26 cellular contexts compared by ENCODE assay signal in the genomic region with DNA sequence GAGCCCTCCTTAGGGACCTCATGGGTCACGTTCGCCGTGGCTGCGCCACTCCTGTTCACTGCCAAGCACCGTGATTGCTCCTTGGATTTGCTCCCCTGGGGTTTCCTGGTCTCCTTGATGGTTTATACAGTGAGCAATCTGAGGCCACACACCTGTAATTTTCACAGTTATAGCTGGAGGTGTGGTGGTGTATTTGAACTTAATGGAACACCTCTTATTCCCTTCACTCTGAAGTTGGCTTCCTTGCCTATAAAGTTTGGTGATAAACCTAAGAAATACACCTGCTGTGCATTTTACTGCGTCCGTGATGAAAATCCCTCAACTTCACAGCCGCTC. TPM values are rescaled to one million over a fixed set of nuclear protein-coding genes. Genes with fewer than 3 reads are reported as not detected.
DNase-seq lines count a peak whose midpoint lies in the region; ATAC-seq, FAIRE-seq and TF ChIP-seq lines count a peak whose summit lies in the region.
"Had no signal": no experiment of that assay in that cellular context is flagged by ENCODE, and none has a peak within 500 bp of the region (broad histone marks: within the 10 kb centered on the region; RNA-seq: fewer than 3 reads in every experiment).

No MANE protein-coding gene starts in this region.

- H3K9me2 ChIP-seq in MM.1S (replicated peaks; ENCODE audit: insufficient read depth, low read length): no peaks in the 10 kb centered on the region

- no peak overlapping the region for H3K14ac ChIP-seq in neuronal stem cell (ENCODE audit: low read length)

- POLR2A ChIA-PET in HepG2 (lab: Yijun Ruan, JAX): interaction anchor here (0.9 to 3.6 kb wide), 7 partner anchors 9 to 331 kb away, joined by 3 to 30 read pairs (median 5); a partner anchor contains a TSS

- no peak for TF ChIP-seq RAD21 in HepG2 (CRISPR knock-in tag; IDR thresholded peaks at IDR 0.05)

- H3K79me2 ChIP-seq in HepG2 (ENCODE audit: insufficient read depth, low read length) (peaks cover 91% of the 10 kb centered on the region), MM.1S (ENCODE audit: low read length) (peaks cover 83% of the 10 kb centered on the region)

- H2AFZ ChIP-seq in HepG2 (ENCODE audit: low read length) (no peak overlapping the region), neuronal stem cell (ENCODE audit: low read length) (no peak overlapping the region), MM.1S (ENCODE audit: low read length) (no peak overlapping the region)
- H2AFZ ChIP-seq: GM23338 had no signal

- no peak overlapping the region for H2BK12ac ChIP-seq in neuronal stem cell (ENCODE audit: low read length)

- peak overlapping the region; percentile 39 to 79 (median 50) for H3K4me3 ChIP-seq in HepG2 (replicated peaks in 1 of 3; ENCODE audit: insufficient read depth in 1 of 3, low read depth in 2 of 3, low read length in 3 of 3)
- H3K4me3 ChIP-seq in right lobe of liver: no peak overlapping the region
- H3K4me3 ChIP-seq in neuronal stem cell (ENCODE audit: low read length in 2 of 2): no peak overlapping the region
- H3K4me3 ChIP-seq in MM.1S (ENCODE audit: low read length): no peak overlapping the region
- H3K4me3 ChIP-seq: A549; BLaER1 treated with 17β-estradiol and CSF1 and Interleukin-3, amounts not matched to agents 10 nM and 100 nM; GM12878; GM23338 had no signal

- in situ Hi-C loops in HepG2 (cut with HindIII; ENCODE audit: extremely low pct_ligation_motif_present, low pct_unique_long_range_greater_than_20kb): loop anchor here (25.0 kb wide), 1 partner anchor 784 kb away; a partner anchor contains a TSS

- FAIRE-seq in HepG2 (lab: Jason Lieb, UNC): no peak
- FAIRE-seq: A549, D721Med, GM12878, GM18507 had no signal

- no peak overlapping the region for H3K18ac ChIP-seq in neuronal stem cell (ENCODE audit: low read length)

- no TSS peak for BruUV-seq in HepG2 (replicated peaks; lab: Mats Ljungman, UMichigan)

- H3K27me3 ChIP-seq in HepG2 (ENCODE audit: control insufficient read depth in 1 of 2, insufficient read depth in 2 of 2, low read length in 2 of 2) (no peaks in the 10 kb centered on the region), right lobe of liver (no peaks in the 10 kb centered on the region), neuronal stem cell (ENCODE audit: control insufficient read depth in 3 of 3, insufficient read depth in 3 of 3, low read depth in 1 of 3, low read length in 3 of 3) (no peaks in the 10 kb centered on the region), MM.1S (replicated peaks; ENCODE audit: insufficient read depth, low read length) (no peaks in the 10 kb centered on the region)
- H3K27me3 ChIP-seq: BE2C; BLaER1 treated with 17β-estradiol and CSF1 and Interleukin-3, amounts not matched to agents 10 nM and 100 nM had no signal

- peaks cover 16% of the 10 kb centered on the region for H3K79me1 ChIP-seq in neuronal stem cell (ENCODE audit: low read depth, low read length)

- 48% methylated on average over 8 of the region's 8 CpGs for WGBS in HepG2 (ENCODE audit: low lambda C conversion rate)
- 89% methylated on average over 4 of the region's 8 CpGs for WGBS in right lobe of liver (ENCODE audit: insufficient coverage, low coverage, low lambda C conversion rate, missing lambda C conversion rate)
- no CpG with 5 or more reads among the region's 8 CpGs for WGBS in neuronal stem cell (ENCODE audit: extremely low coverage in 2 of 2, insufficient read length in 2 of 2, insufficient replicate concordance in 1 of 2), 2 donors

- no peak overlapping the region for H3K4ac ChIP-seq in neuronal stem cell (ENCODE audit: low read length)

- ATAC-seq in HepG2: no peak
- ATAC-seq in right lobe of liver: no peak
- peak; percentile 78 for ATAC-seq in left colon
- ATAC-seq: GM12878, HCT116 had no signal

- H2BK120ac ChIP-seq in neuronal stem cell (ENCODE audit: low read depth, low read length): no peak overlapping the region

- H3K36me3 ChIP-seq in HepG2 (replicated peaks in 1 of 2; ENCODE audit: control insufficient read depth in 1 of 2, insufficient read depth in 2 of 2, low read length in 2 of 2) (peaks cover under 1 to 9% of the 10 kb centered on the region in 2 experiments; a peak in 4 of 5 replicates), right lobe of liver (no peaks in the 10 kb centered on the region), neuronal stem cell (replicated peaks in 1 of 2; ENCODE audit: control insufficient read depth in 2 of 2, insufficient read depth in 2 of 2, low read length in 2 of 2) (peaks cover 2 to 39% of the 10 kb centered on the region in 2 donors), MM.1S (replicated peaks; ENCODE audit: insufficient read depth, low read length) (no peaks in the 10 kb centered on the region)

- H3K9me3 ChIP-seq in HepG2 (ENCODE audit: low read length) (no peaks in the 10 kb centered on the region), right lobe of liver (no peaks in the 10 kb centered on the region), neuronal stem cell (replicated peaks in 1 of 2; ENCODE audit: control insufficient read depth in 2 of 2, insufficient read depth in 1 of 2, low read depth in 1 of 2, low read length in 2 of 2) (no peaks in the 10 kb centered on the region), MM.1S (replicated peaks; ENCODE audit: insufficient read depth, low read length) (no peaks in the 10 kb centered on the region)
- H3K9me3 ChIP-seq: A549; BE2C; BLaER1 treated with 17β-estradiol and CSF1 and Interleukin-3, amounts not matched to agents 10 nM and 100 nM had no signal

- H4K91ac ChIP-seq in neuronal stem cell (ENCODE audit: low read depth, low read length, poor library complexity): no peak overlapping the region

- peak overlapping the region; percentile 72 for H3K9ac ChIP-seq in HepG2 (ENCODE audit: insufficient read depth, low read depth, low read length)
- no peak overlapping the region for H3K9ac ChIP-seq in neuronal stem cell (ENCODE audit: low read depth, low read length, poor library complexity)
- no peak overlapping the region for H3K9ac ChIP-seq in MM.1S (ENCODE audit: low read length)
- H3K9ac ChIP-seq: BLaER1 treated with 17β-estradiol and CSF1 and Interleukin-3, amounts not matched to agents 10 nM and 100 nM had no signal

- no peak overlapping the region for H4K8ac ChIP-seq in neuronal stem cell (ENCODE audit: low read depth, low read length)

- peaks cover 90% of the 10 kb centered on the region for H3K4me1 ChIP-seq in HepG2 (ENCODE audit: insufficient read depth, low read length)
- peaks cover 0 to 8% (median 0%) of the 10 kb centered on the region in 4 donors for H3K4me1 ChIP-seq in right lobe of liver
- no peaks in the 10 kb centered on the region for H3K4me1 ChIP-seq in neuronal stem cell (ENCODE audit: control insufficient read depth in 2 of 2, insufficient read depth in 1 of 2, low read depth in 1 of 2, low read length in 2 of 2)
- H3K4me1 ChIP-seq in MM.1S (ENCODE audit: low read length): peaks cover 7% of the 10 kb centered on the region; the same call in 1 of the 2 replicates
- H3K4me1 ChIP-seq: A549, BE2C had no signal

- no peak overlapping the region for H2BK5ac ChIP-seq in neuronal stem cell (ENCODE audit: low read length)

- H3K4me2 ChIP-seq in HepG2 (ENCODE audit: low read depth, low read length): peak overlapping the region; percentile 100
- no peak overlapping the region for H3K4me2 ChIP-seq in neuronal stem cell (ENCODE audit: insufficient read depth, low read length, poor library complexity, severe bottlenecking)
- no peak overlapping the region for H3K4me2 ChIP-seq in MM.1S (ENCODE audit: low read depth, low read length)
- H3K4me2 ChIP-seq: A549; BLaER1 treated with 17β-estradiol and CSF1 and Interleukin-3, amounts not matched to agents 10 nM and 100 nM; GM23338 had no signal

- H2AK5ac ChIP-seq in neuronal stem cell (ENCODE audit: low read depth, low read length): no peak overlapping the region

- intact Hi-C loops in HepG2 (cut with micrococcal nuclease; ENCODE audit: unreplicated experiment) (loop anchor here (5.0 kb wide), 2 partner anchors 41 to 99 kb away; a partner anchor contains a TSS), right lobe of liver (cut with DNase I) (no loop called here), left colon (cut with DNase I, micrococcal nuclease) (no loop called here)

- no peak for TF ChIP-seq EP300 in HepG2 (IDR thresholded peaks at IDR 0.05; ENCODE audit: low read depth in 2 of 2, low read length in 2 of 2)
- TF ChIP-seq EP300 in HepG2 (CRISPR knock-in tag; IDR thresholded peaks at IDR 0.05; ENCODE audit: borderline replicate concordance): no peak

- no peak overlapping the region for H2BK15ac ChIP-seq in neuronal stem cell (ENCODE audit: low read length)

- TF ChIP-seq POLR2A in HepG2 (IDR thresholded peaks at IDR 0.05; ENCODE audit: insufficient read depth in 1 of 2, low read depth in 2 of 2, low read length in 2 of 2) (no peak), right lobe of liver (IDR thresholded peaks at IDR 0.05) (no peak)

- peaks cover 11% of the 10 kb centered on the region for H4K20me1 ChIP-seq in HepG2 (ENCODE audit: insufficient read depth, low read length)
- no peaks in the 10 kb centered on the region for H4K20me1 ChIP-seq in MM.1S (ENCODE audit: insufficient read depth, low read length)

- H3K27ac ChIP-seq in HepG2 (ENCODE audit: extremely low read length, insufficient read depth, low read length) (peak overlapping the region; percentile 92), right lobe of liver (no peak overlapping the region), neuronal stem cell (replicated peaks; ENCODE audit: low read length) (no peak overlapping the region), MM.1S (ENCODE audit: low read length) (no peak overlapping the region)
- H3K27ac ChIP-seq: A549; BLaER1 treated with 17β-estradiol and CSF1 and Interleukin-3, amounts not matched to agents 10 nM and 100 nM had no signal

- no peak for DNase-seq in HepG2 (ENCODE audit: low spot score)
- no peak for DNase-seq in right lobe of liver
- DNase-seq in left colon: no peak
- DNase-seq in neuronal stem cell (ENCODE audit: low spot score): no peak
- no peak for DNase-seq in NCI-H1694 (lab: John Stamatoyannopoulos, UW)
- no peak for DNase-seq in MM.1S
- no peak for DNase-seq in activated T-cell treated with anti-CD3 and anti-CD28 coated beads, Interleukin-2, amount 50 U/mL, for 48 hours
- DNase-seq: 8988T; ACHN; AML-193; BE2C; CD4-positive, alpha-beta T cell; CD8-positive, alpha-beta memory T cell; DMS 273 treated with DMSO at 0.1 percent for 48 hours; DMS79; EL; GDM1; H9; HFFc6 had no signal

- H3F3A ChIP-seq in MM.1S (ENCODE audit: insufficient read depth, low read length): no peaks in the 10 kb centered on the region

- CTCF ChIA-PET in HepG2 (lab: Yijun Ruan, JAX; ENCODE audit: low intra/inter-chr PET ratio, low total read pairs): interaction anchor here (1.6 kb wide), 1 partner anchor 13 kb away, joined by 5 read pairs; no protein-coding TSS in a partner anchor

- H3K23ac ChIP-seq in neuronal stem cell (ENCODE audit: low read depth, low read length, poor library complexity): peak overlapping the region; percentile 47

- TF ChIP-seq CTCF in HepG2 (CRISPR knock-in tag; IDR thresholded peaks at IDR 0.05): no peak
- TF ChIP-seq CTCF in right lobe of liver (IDR thresholded peaks at IDR 0.05): no peak
- no peak for TF ChIP-seq CTCF in MM.1S (IDR thresholded peaks at IDR 0.05; ENCODE audit: low read length)

RNA-seq across cellular contexts. Expression of a gene that starts 8.4 kb away (rescaled TPM):
- 95.5 and 96.3 TPM in 2 replicates for total RNA-seq in HepG2 (2016; rRNA removed; fragmentation: Illumina TruSeq; extraction: Trizol)
- 36.7 and 38.3 TPM in 2 replicates for total RNA-seq in HepG2 (2016; cell fraction: cytosol; rRNA removed; fragmentation: Illumina TruSeq; extraction: Trizol; ENCODE audit: low read depth)
- 89.4 and 100 TPM in 2 replicates for total RNA-seq in HepG2 (2016; cell fraction: insoluble cytoplasmic fraction; rRNA removed; fragmentation: Illumina TruSeq; extraction: Trizol)
- 29.3 and 29.5 TPM in 2 replicates for total RNA-seq in HepG2 (2016; cell fraction: membrane; rRNA removed; fragmentation: Illumina TruSeq; extraction: Trizol)
- 81.6 and 83.5 TPM in 2 replicates for total RNA-seq in HepG2 (2016; cell fraction: nucleus; rRNA removed; fragmentation: Illumina TruSeq; extraction: Trizol)
- polyA plus RNA-seq in HepG2 (2011; rRNA removed): 239 and 300 TPM in 2 replicates
- 143 and 145 TPM in 2 replicates for polyA plus RNA-seq in HepG2 (2011; cell fraction: cytosol; rRNA removed)
- 1,044 and 1,316 TPM in 2 replicates for polyA plus RNA-seq in HepG2 (2011; cell fraction: nucleus; rRNA removed)
- 190 and 212 TPM in 2 replicates for polyA plus RNA-seq in HepG2 (2012)
- polyA plus RNA-seq in HepG2 (2016; cell fraction: cytosol; fragmentation: Illumina TruSeq; extraction: Trizol; ENCODE audit: low read depth): 14.7 and 15.7 TPM in 2 replicates
- polyA plus RNA-seq in HepG2 (2016; cell fraction: insoluble cytoplasmic fraction; fragmentation: Illumina TruSeq; extraction: Trizol; ENCODE audit: low read depth): 75.1 and 104 TPM in 2 replicates
- 19.2 and 21.6 TPM in 2 replicates for polyA plus RNA-seq in HepG2 (2016; cell fraction: membrane; fragmentation: Illumina TruSeq; extraction: Trizol; ENCODE audit: low read depth)
- 244 TPM in 2 replicates for polyA plus RNA-seq in HepG2 (2016; cell fraction: nucleus; fragmentation: Illumina TruSeq; extraction: Trizol; ENCODE audit: insufficient read depth, low read depth)
- polyA minus RNA-seq in HepG2 (2011; rRNA and poly(A)+ RNA removed; ENCODE audit: low replicate concordance): 85.8 and 275 TPM in 2 replicates
- 75.1 and 78.1 TPM in 2 replicates for polyA minus RNA-seq in HepG2 (2011; cell fraction: cytosol; rRNA and poly(A)+ RNA removed)
- polyA minus RNA-seq in HepG2 (2011; cell fraction: nucleus; rRNA and poly(A)+ RNA removed): 203 and 244 TPM in 2 replicates
- 10 to 100 TPM; 20.6 to 49.8 (median 39.3) TPM for total RNA-seq in right lobe of liver
- total RNA-seq in left colon: 10 to 100 TPM; 90.0 to 95.9 TPM
- 64.1 TPM for polyA plus RNA-seq in neuronal stem cell (2013, experiment 1 of 2)
- 62.1 TPM for polyA plus RNA-seq in neuronal stem cell (2013, experiment 2 of 2)

RNA-seq across cellular contexts. Expression of a gene that starts 8.9 kb away (rescaled TPM):
- total RNA-seq in HepG2 (2016; rRNA removed; fragmentation: Illumina TruSeq; extraction: Trizol) (68.2 and 75.7 TPM in 2 replicates), right lobe of liver (10 to 100 TPM; 22.1 to 39.2 (median 25.0) TPM), left colon (10 to 100 TPM; 86.0 to 86.7 TPM)
- total RNA-seq in HepG2 (2016; cell fraction: cytosol; rRNA removed; fragmentation: Illumina TruSeq; extraction: Trizol; ENCODE audit: low read depth): 133 and 143 TPM in 2 replicates
- 59.6 and 76.6 TPM in 2 replicates for total RNA-seq in HepG2 (2016; cell fraction: insoluble cytoplasmic fraction; rRNA removed; fragmentation: Illumina TruSeq; extraction: Trizol)
- 167 and 184 TPM in 2 replicates for total RNA-seq in HepG2 (2016; cell fraction: membrane; rRNA removed; fragmentation: Illumina TruSeq; extraction: Trizol)
- 30.7 and 35.8 TPM in 2 replicates for total RNA-seq in HepG2 (2016; cell fraction: nucleus; rRNA removed; fragmentation: Illumina TruSeq; extraction: Trizol)
- 59.7 and 70.2 TPM in 2 replicates for polyA plus RNA-seq in HepG2 (2011; rRNA removed)
- 54.6 and 83.4 TPM in 2 replicates for polyA plus RNA-seq in HepG2 (2011; cell fraction: cytosol; rRNA removed)
- polyA plus RNA-seq in HepG2 (2011; cell fraction: nucleus; rRNA removed): 44.5 and 45.2 TPM in 2 replicates
- 52.8 and 71.5 TPM in 2 replicates for polyA plus RNA-seq in HepG2 (2012)
- polyA plus RNA-seq in HepG2 (2016; cell fraction: cytosol; fragmentation: Illumina TruSeq; extraction: Trizol; ENCODE audit: low read depth): 151 and 156 TPM in 2 replicates
- polyA plus RNA-seq in HepG2 (2016; cell fraction: insoluble cytoplasmic fraction; fragmentation: Illumina TruSeq; extraction: Trizol; ENCODE audit: low read depth): 70.7 and 84.7 TPM in 2 replicates
- polyA plus RNA-seq in HepG2 (2016; cell fraction: membrane; fragmentation: Illumina TruSeq; extraction: Trizol; ENCODE audit: low read depth): 183 and 195 TPM in 2 replicates
- 54.6 and 58.8 TPM in 2 replicates for polyA plus RNA-seq in HepG2 (2016; cell fraction: nucleus; fragmentation: Illumina TruSeq; extraction: Trizol; ENCODE audit: insufficient read depth, low read depth)
- 38.3 and 105 TPM in 2 replicates for polyA minus RNA-seq in HepG2 (2011; rRNA and poly(A)+ RNA removed; ENCODE audit: low replicate concordance)
- 40.5 and 45.2 TPM in 2 replicates for polyA minus RNA-seq in HepG2 (2011; cell fraction: cytosol; rRNA and poly(A)+ RNA removed)
- 18.9 and 20.6 TPM in 2 replicates for polyA minus RNA-seq in HepG2 (2011; cell fraction: nucleus; rRNA and poly(A)+ RNA removed)
- 54.6 TPM for polyA plus RNA-seq in neuronal stem cell (2013, experiment 1 of 2)
- polyA plus RNA-seq in neuronal stem cell (2013, experiment 2 of 2): 56.0 TPM

RNA-seq across cellular contexts. Expression of a gene that starts 40.7 kb away (rescaled TPM):
- total RNA-seq in HepG2 (2016; rRNA removed; fragmentation: Illumina TruSeq; extraction: Trizol) (124 and 134 TPM in 2 replicates), right lobe of liver (10 to 100 TPM in 5 of 6 experiments, 1 to 10 TPM in 1; 9.9 to 21.5 (median 10.4) TPM), left colon (10 to 100 TPM; 13.4 to 23.7 TPM)
- total RNA-seq in HepG2 (2016; cell fraction: cytosol; rRNA removed; fragmentation: Illumina TruSeq; extraction: Trizol; ENCODE audit: low read depth): 63.0 and 77.3 TPM in 2 replicates
- total RNA-seq in HepG2 (2016; cell fraction: insoluble cytoplasmic fraction; rRNA removed; fragmentation: Illumina TruSeq; extraction: Trizol): 125 and 130 TPM in 2 replicates
- 99.9 and 116 TPM in 2 replicates for total RNA-seq in HepG2 (2016; cell fraction: membrane; rRNA removed; fragmentation: Illumina TruSeq; extraction: Trizol)
- 56.0 and 67.3 TPM in 2 replicates for total RNA-seq in HepG2 (2016; cell fraction: nucleus; rRNA removed; fragmentation: Illumina TruSeq; extraction: Trizol)
- 39.5 and 57.5 TPM in 2 replicates for polyA plus RNA-seq in HepG2 (2011; rRNA removed)
- 30.6 and 53.2 TPM in 2 replicates for polyA plus RNA-seq in HepG2 (2011; cell fraction: cytosol; rRNA removed)
- polyA plus RNA-seq in HepG2 (2011; cell fraction: nucleus; rRNA removed): 36.9 and 39.6 TPM in 2 replicates
- 29.8 and 41.3 TPM in 2 replicates for polyA plus RNA-seq in HepG2 (2012)
- polyA plus RNA-seq in HepG2 (2016; cell fraction: cytosol; fragmentation: Illumina TruSeq; extraction: Trizol; ENCODE audit: low read depth): 57.1 and 73.3 TPM in 2 replicates
- polyA plus RNA-seq in HepG2 (2016; cell fraction: insoluble cytoplasmic fraction; fragmentation: Illumina TruSeq; extraction: Trizol; ENCODE audit: low read depth): 98.3 and 102 TPM in 2 replicates
- polyA plus RNA-seq in HepG2 (2016; cell fraction: membrane; fragmentation: Illumina TruSeq; extraction: Trizol; ENCODE audit: low read depth): 74.9 and 82.8 TPM in 2 replicates
- 101 and 105 TPM in 2 replicates for polyA plus RNA-seq in HepG2 (2016; cell fraction: nucleus; fragmentation: Illumina TruSeq; extraction: Trizol; ENCODE audit: insufficient read depth, low read depth)
- 26.4 and 34.1 TPM in 2 replicates for polyA minus RNA-seq in HepG2 (2011; rRNA and poly(A)+ RNA removed; ENCODE audit: low replicate concordance)
- 11.1 and 15.5 TPM in 2 replicates for polyA minus RNA-seq in HepG2 (2011; cell fraction: cytosol; rRNA and poly(A)+ RNA removed)
- 13.2 and 17.9 TPM in 2 replicates for polyA minus RNA-seq in HepG2 (2011; cell fraction: nucleus; rRNA and poly(A)+ RNA removed)
- polyA plus RNA-seq in neuronal stem cell (2013, experiment 1 of 2): 62.1 TPM
- polyA plus RNA-seq in neuronal stem cell (2013, experiment 2 of 2): 62.7 TPM

RNA-seq across cellular contexts. Expression of a gene that starts 56.0 kb away (rescaled TPM):
- total RNA-seq in HepG2 (2016; rRNA removed; fragmentation: Illumina TruSeq; extraction: Trizol): 56.7 and 61.9 TPM in 2 replicates
- total RNA-seq in HepG2 (2016; cell fraction: cytosol; rRNA removed; fragmentation: Illumina TruSeq; extraction: Trizol; ENCODE audit: low read depth): 33.4 and 40.8 TPM in 2 replicates
- total RNA-seq in HepG2 (2016; cell fraction: insoluble cytoplasmic fraction; rRNA removed; fragmentation: Illumina TruSeq; extraction: Trizol): 56.8 and 63.9 TPM in 2 replicates
- 47.0 and 50.8 TPM in 2 replicates for total RNA-seq in HepG2 (2016; cell fraction: membrane; rRNA removed; fragmentation: Illumina TruSeq; extraction: Trizol)
- 51.6 and 62.1 TPM in 2 replicates for total RNA-seq in HepG2 (2016; cell fraction: nucleus; rRNA removed; fragmentation: Illumina TruSeq; extraction: Trizol)
- 71.9 and 86.9 TPM in 2 replicates for polyA plus RNA-seq in HepG2 (2011; rRNA removed)
- polyA plus RNA-seq in HepG2 (2011; cell fraction: cytosol; rRNA removed): 79.8 and 81.8 TPM in 2 replicates
- polyA plus RNA-seq in HepG2 (2011; cell fraction: nucleus; rRNA removed): 137 and 149 TPM in 2 replicates
- polyA plus RNA-seq in HepG2 (2012): 47.2 and 55.2 TPM in 2 replicates
- 25.6 and 28.6 TPM in 2 replicates for polyA plus RNA-seq in HepG2 (2016; cell fraction: cytosol; fragmentation: Illumina TruSeq; extraction: Trizol; ENCODE audit: low read depth)
- 56.0 and 56.2 TPM in 2 replicates for polyA plus RNA-seq in HepG2 (2016; cell fraction: insoluble cytoplasmic fraction; fragmentation: Illumina TruSeq; extraction: Trizol; ENCODE audit: low read depth)
- polyA plus RNA-seq in HepG2 (2016; cell fraction: membrane; fragmentation: Illumina TruSeq; extraction: Trizol; ENCODE audit: low read depth): 51.0 and 51.1 TPM in 2 replicates
- 128 and 130 TPM in 2 replicates for polyA plus RNA-seq in HepG2 (2016; cell fraction: nucleus; fragmentation: Illumina TruSeq; extraction: Trizol; ENCODE audit: insufficient read depth, low read depth)
- polyA minus RNA-seq in HepG2 (2011; rRNA and poly(A)+ RNA removed; ENCODE audit: low replicate concordance): 31.8 and 64.1 TPM in 2 replicates
- 18.9 and 34.5 TPM in 2 replicates for polyA minus RNA-seq in HepG2 (2011; cell fraction: cytosol; rRNA and poly(A)+ RNA removed)
- 55.4 and 70.4 TPM in 2 replicates for polyA minus RNA-seq in HepG2 (2011; cell fraction: nucleus; rRNA and poly(A)+ RNA removed)
- 10 to 100 TPM in 5 of 6 experiments, 1 to 10 TPM in 1; 8.2 to 20.3 (median 13.0) TPM for total RNA-seq in right lobe of liver
- 10 to 100 TPM; 26.7 to 27.6 TPM for total RNA-seq in left colon
- 25.2 TPM for polyA plus RNA-seq in neuronal stem cell (2013, experiment 1 of 2)
- polyA plus RNA-seq in neuronal stem cell (2013, experiment 2 of 2): 27.0 TPM

Comparison
In these comparisons a context has a peak if more than half of its experiments do, and no peak if none do; other contexts are left out.
1. H3K4me3 ChIP-seq: peak in HepG2 (3 of 3); none in right lobe of liver (0 of 3), neuronal stem cell (0 of 2) and MM.1S (single experiment).